Comparison of ENCODE assay signal across 10 cellular contexts in the genomic region with DNA sequence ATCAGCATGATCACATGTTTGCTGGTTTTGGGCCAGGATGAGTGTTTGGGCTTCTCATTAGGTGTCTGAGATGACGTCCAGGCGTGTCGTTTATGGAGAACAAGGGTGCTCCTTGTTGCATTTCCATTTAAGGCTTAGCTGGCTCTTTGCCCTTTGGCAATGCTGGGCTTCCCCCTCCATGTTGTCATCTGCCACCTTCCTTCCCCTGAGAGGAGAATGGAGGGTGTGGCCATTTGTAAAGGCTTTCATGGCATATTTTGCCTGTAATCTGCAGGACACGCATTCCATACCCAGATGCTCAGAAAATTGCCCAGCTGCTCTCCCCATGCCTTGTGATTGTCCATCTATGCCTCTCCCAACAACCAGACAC. TPM values are rescaled to one million over a fixed set of nuclear protein-coding genes. Genes with fewer than 3 reads are reported as not detected.
DNase-seq lines count a peak whose midpoint lies in the region; ATAC-seq and TF ChIP-seq lines count a peak whose summit lies in the region.
"Had no signal": no experiment of that assay in that cellular context is flagged by ENCODE, and none has a peak within 500 bp of the region (broad histone marks: within the 10 kb centered on the region; RNA-seq: fewer than 3 reads in every experiment).

No MANE protein-coding gene starts in this region.

- H3K4me1 ChIP-seq in CD8-positive, alpha-beta T cell (ENCODE audit: insufficient read depth, low read length), result no peaks in the 10 kb centered on the region

- DNase-seq in NCI-H1417 (lab: John Stamatoyannopoulos, UW) (peak in 2 of 3 experiments; percentile 7 to 27), NCI-H1417 treated with DMSO at 0.1 percent for 48 hours (lab: John Stamatoyannopoulos, UW) (no peak), NCI-H446 treated with DMSO at 0.1 percent for 48 hours (lab: John Stamatoyannopoulos, UW) (peak; percentile 97), dermis blood vessel endothelial cell (peak; percentile 44), superior temporal gyrus (ENCODE audit: extremely low spot score) (peak; percentile 23), NCI-H1436 (lab: John Stamatoyannopoulos, UW) (no peak)
- no peak for DNase-seq in CD8-positive, alpha-beta T cell
- DNase-seq: 8988T; activated CD4-positive, alpha-beta T cell treated with anti-CD3 and anti-CD28 coated beads, Interleukin-2, amount 10 ng/mL, durations not matched to agents 7 days and 5 days had no signal

- ATAC-seq in CD8-positive, alpha-beta T cell, result no peak
- ATAC-seq in HG03025 (IDR thresholded peaks at IDR 0.05; ENCODE audit: low FRiP score, unreplicated experiment), result no peak

- intact Hi-C loops in CD8-positive, alpha-beta T cell (cut with DNase I, micrococcal nuclease), result no loop called here

- H3K36me3 ChIP-seq in CD8-positive, alpha-beta T cell (ENCODE audit: insufficient read depth, low read length), result no peaks in the 10 kb centered on the region

- H3K27me3 Mint-ChIP-seq in CD8-positive, alpha-beta T cell (ENCODE audit: low read depth), result peaks cover 18% of the 10 kb centered on the region

- TF ChIP-seq CTCF in CD8-positive, alpha-beta T cell (IDR thresholded peaks at IDR 0.05), result no peak

- no peaks in the 10 kb centered on the region for H3K9me3 ChIP-seq in CD8-positive, alpha-beta T cell (ENCODE audit: low read length)

- H3K9me3 Mint-ChIP-seq in CD8-positive, alpha-beta T cell, result no peaks in the 10 kb centered on the region
- H3K9me3 Mint-ChIP-seq: activated CD4-positive, alpha-beta T cell treated with anti-CD3 and anti-CD28 coated beads, Interleukin-2, amount 10 ng/mL, durations not matched to agents 7 days and 5 days had no signal

- no peak overlapping the region for H3K4me3 ChIP-seq in CD8-positive, alpha-beta T cell (ENCODE audit: low read depth, low read length)

- POLR2A ChIA-PET in CD8-positive, alpha-beta T cell (lab: Charles Lee), result no interaction called here

- H3K27ac ChIP-seq in CD8-positive, alpha-beta T cell (ENCODE audit: low read depth, low read length), result no peak overlapping the region

- no peaks in the 10 kb centered on the region for H3K36me3 Mint-ChIP-seq in CD8-positive, alpha-beta T cell

- no peaks in the 10 kb centered on the region for H3K27me3 ChIP-seq in CD8-positive, alpha-beta T cell (ENCODE audit: insufficient read depth, low read length)

- peaks cover 1% of the 10 kb centered on the region for H3K4me1 Mint-ChIP-seq in CD8-positive, alpha-beta T cell (ENCODE audit: low read depth)
- H3K4me1 Mint-ChIP-seq: activated CD4-positive, alpha-beta T cell treated with anti-CD3 and anti-CD28 coated beads, Interleukin-2, amount 10 ng/mL, durations not matched to agents 7 days and 5 days had no signal

- no peak overlapping the region for H3K27ac Mint-ChIP-seq in CD8-positive, alpha-beta T cell
- H3K27ac Mint-ChIP-seq: activated CD4-positive, alpha-beta T cell treated with anti-CD3 and anti-CD28 coated beads, Interleukin-2, amount 10 ng/mL, durations not matched to agents 7 days and 5 days had no signal

- no peak overlapping the region for H3K4me3 Mint-ChIP-seq in CD8-positive, alpha-beta T cell
- H3K4me3 Mint-ChIP-seq: activated CD4-positive, alpha-beta T cell treated with anti-CD3 and anti-CD28 coated beads, Interleukin-2, amount 10 ng/mL, durations not matched to agents 7 days and 5 days had no signal

- CTCF ChIA-PET in CD8-positive, alpha-beta T cell (lab: Charles Lee), result interaction anchor here (1.6 kb wide), 1 partner anchor 11 kb away, joined by 3 read pairs; no protein-coding TSS in a partner anchor

RNA-seq across cellular contexts. Expression of a gene that starts 27.7 kb away (rescaled TPM):
- 0.19 and 0.85 TPM in 2 replicates for total RNA-seq in dermis blood vessel endothelial cell
- not detected for total RNA-seq in CD8-positive, alpha-beta T cell
- total RNA-seq: activated CD4-positive, alpha-beta T cell treated with anti-CD3 and anti-CD28 coated beads, Interleukin-2, amount 10 ng/mL, durations not matched to agents 7 days and 5 days had no signal

Comparison
In these comparisons a context has a peak if more than half of its experiments do, and no peak if none do; other contexts are left out.
1. DNase-seq: peak in NCI-H1417 (2 of 3), NCI-H446 treated with DMSO at 0.1 percent for 48 hours (single experiment), dermis blood vessel endothelial cell (single experiment) and superior temporal gyrus (single experiment); none in NCI-H1417 treated with DMSO at 0.1 percent for 48 hours (single experiment), NCI-H1436 (single experiment) and CD8-positive, alpha-beta T cell (0 of 7).